26 cellular contexts compared by ENCODE assay signal in genomic region chr22:20836987-20837823, GRCh38.
"Had no signal": no experiment of that assay in that cellular context is flagged by ENCODE, and none has a peak within 500 bp of the region (broad histone marks: within the 10 kb centered on the region; RNA-seq: fewer than 3 reads in every experiment).

No MANE protein-coding gene starts in this region.

- H3K4me3 ChIP-seq: PC-9, SJCRH30, SK-N-MC had no signal

- H3K4me2 ChIP-seq: PC-9 had no signal

- H3K9me3 Mint-ChIP-seq: T-cell had no signal

- H3K27me3 Mint-ChIP-seq: T-cell had no signal

- H3K4me3 Mint-ChIP-seq: T-cell had no signal

- H2AFZ ChIP-seq: PC-9 had no signal

- H3K27ac ChIP-seq: PC-9, RWPE1, SJCRH30, SK-N-MC had no signal

- DNase-seq: NCI-H1092, NCI-H1105, NCI-H1417 treated with DMSO at 0.1 percent for 48 hours, NCI-H1436 treated with DMSO at 0.1 percent for 48 hours, NCI-H1694, NCI-H187, NCI-H1930, NCI-H2029 treated with DMSO at 0.1 percent for 48 hours, NCI-H2081 treated with DMSO at 0.1 percent for 48 hours, NCI-H2107, NCI-H2171, NCI-H226, NCI-H446 treated with DMSO at 0.1 percent for 48 hours, NCI-H510A, NCI-H526, NCI-H748 treated with DMSO at 0.1 percent for 48 hours, NCI-H82, PC-9, SIG-M5, SJCRH30, T-cell had no signal

- H3K27me3 ChIP-seq: SJCRH30 had no signal

- H3K9me3 ChIP-seq: SJCRH30 had no signal

- ATAC-seq: Panc1, Right ventricle myocardium inferior, SK-N-SH treated with all-trans-retinoic acid at 6 μM for 48 hours, T-cell had no signal
